2 cellular contexts compared by ENCODE assay signal in genomic region chr15:79915776-79916374, GRCh38. TPM values are rescaled to one million over a fixed set of nuclear protein-coding genes. Genes with fewer than 3 reads are reported as not detected.
"Had no signal": no experiment of that assay in that cellular context is flagged by ENCODE, and none has a peak within 500 bp of the region (broad histone marks: within the 10 kb centered on the region; RNA-seq: fewer than 3 reads in every experiment).

No MANE protein-coding gene starts in this region.

RNA-seq across cellular contexts. Expression of gene BCL2A1, which starts 55.1 kb away (rescaled TPM):
- total RNA-seq: renal cortical epithelial cell, testis had no signal
